ENCODE assay signal across 3 cellular contexts in the genomic region with DNA sequence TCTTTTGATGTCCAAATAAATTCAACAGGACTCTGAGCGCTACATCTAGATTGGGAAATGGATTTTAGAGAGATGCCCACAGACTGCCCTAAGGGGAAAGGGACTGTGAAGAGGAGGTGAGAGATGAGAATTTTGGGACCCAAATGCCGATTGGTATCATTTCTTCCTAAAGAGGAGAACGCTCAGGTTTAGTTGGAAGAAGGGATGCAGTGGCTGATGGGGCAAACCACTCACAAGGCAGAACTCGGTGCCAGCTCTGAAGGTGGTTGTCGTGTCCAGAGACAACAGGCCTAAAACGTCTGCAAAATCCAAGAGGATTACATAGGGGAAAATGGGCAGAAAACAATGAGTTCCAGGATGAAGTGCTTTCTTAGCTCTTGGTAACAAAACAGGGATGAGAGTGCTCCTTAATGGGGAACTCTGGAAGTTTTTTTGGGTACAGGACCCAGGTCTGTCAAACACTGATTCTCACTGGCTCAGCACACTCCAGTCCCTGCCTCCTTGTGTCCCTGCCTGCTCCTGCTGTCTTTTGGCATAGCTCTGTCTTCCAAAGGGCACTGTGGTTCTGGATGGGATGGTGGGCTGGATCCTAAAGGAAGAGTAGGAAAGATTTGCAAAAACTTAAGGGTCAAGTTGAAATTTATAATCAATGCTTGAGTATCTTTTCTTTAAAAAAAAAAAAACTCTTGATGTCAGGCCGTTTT.
TF ChIP-seq lines count a peak whose summit lies in the region.

No MANE protein-coding gene starts in this region.

TF ChIP-seq in GM23338, 12 proteins besides CTCF, POLR2A, EP300 and RAD21:
- TF ChIP-seq POLR2AphosphoS5 (IDR thresholded peaks at IDR 0.05; ENCODE audit: low read depth) = no peak
- no peak for TF ChIP-seq JUNB (IDR thresholded peaks at IDR 0.05; ENCODE audit: unreplicated experiment)
- TF ChIP-seq ZNF114 (CRISPR knock-in tag; IDR thresholded peaks at IDR 0.05) = no peak
- no peak for TF ChIP-seq ZNF331 (CRISPR knock-in tag; IDR thresholded peaks at IDR 0.05; ENCODE audit: low read depth)
- no peak for TF ChIP-seq EZH2phosphoT487 (IDR thresholded peaks at IDR 0.05; ENCODE audit: unreplicated experiment)
- no peak for TF ChIP-seq NANOG (IDR thresholded peaks at IDR 0.05; ENCODE audit: borderline replicate concordance)
- TF ChIP-seq, protein P1, sequence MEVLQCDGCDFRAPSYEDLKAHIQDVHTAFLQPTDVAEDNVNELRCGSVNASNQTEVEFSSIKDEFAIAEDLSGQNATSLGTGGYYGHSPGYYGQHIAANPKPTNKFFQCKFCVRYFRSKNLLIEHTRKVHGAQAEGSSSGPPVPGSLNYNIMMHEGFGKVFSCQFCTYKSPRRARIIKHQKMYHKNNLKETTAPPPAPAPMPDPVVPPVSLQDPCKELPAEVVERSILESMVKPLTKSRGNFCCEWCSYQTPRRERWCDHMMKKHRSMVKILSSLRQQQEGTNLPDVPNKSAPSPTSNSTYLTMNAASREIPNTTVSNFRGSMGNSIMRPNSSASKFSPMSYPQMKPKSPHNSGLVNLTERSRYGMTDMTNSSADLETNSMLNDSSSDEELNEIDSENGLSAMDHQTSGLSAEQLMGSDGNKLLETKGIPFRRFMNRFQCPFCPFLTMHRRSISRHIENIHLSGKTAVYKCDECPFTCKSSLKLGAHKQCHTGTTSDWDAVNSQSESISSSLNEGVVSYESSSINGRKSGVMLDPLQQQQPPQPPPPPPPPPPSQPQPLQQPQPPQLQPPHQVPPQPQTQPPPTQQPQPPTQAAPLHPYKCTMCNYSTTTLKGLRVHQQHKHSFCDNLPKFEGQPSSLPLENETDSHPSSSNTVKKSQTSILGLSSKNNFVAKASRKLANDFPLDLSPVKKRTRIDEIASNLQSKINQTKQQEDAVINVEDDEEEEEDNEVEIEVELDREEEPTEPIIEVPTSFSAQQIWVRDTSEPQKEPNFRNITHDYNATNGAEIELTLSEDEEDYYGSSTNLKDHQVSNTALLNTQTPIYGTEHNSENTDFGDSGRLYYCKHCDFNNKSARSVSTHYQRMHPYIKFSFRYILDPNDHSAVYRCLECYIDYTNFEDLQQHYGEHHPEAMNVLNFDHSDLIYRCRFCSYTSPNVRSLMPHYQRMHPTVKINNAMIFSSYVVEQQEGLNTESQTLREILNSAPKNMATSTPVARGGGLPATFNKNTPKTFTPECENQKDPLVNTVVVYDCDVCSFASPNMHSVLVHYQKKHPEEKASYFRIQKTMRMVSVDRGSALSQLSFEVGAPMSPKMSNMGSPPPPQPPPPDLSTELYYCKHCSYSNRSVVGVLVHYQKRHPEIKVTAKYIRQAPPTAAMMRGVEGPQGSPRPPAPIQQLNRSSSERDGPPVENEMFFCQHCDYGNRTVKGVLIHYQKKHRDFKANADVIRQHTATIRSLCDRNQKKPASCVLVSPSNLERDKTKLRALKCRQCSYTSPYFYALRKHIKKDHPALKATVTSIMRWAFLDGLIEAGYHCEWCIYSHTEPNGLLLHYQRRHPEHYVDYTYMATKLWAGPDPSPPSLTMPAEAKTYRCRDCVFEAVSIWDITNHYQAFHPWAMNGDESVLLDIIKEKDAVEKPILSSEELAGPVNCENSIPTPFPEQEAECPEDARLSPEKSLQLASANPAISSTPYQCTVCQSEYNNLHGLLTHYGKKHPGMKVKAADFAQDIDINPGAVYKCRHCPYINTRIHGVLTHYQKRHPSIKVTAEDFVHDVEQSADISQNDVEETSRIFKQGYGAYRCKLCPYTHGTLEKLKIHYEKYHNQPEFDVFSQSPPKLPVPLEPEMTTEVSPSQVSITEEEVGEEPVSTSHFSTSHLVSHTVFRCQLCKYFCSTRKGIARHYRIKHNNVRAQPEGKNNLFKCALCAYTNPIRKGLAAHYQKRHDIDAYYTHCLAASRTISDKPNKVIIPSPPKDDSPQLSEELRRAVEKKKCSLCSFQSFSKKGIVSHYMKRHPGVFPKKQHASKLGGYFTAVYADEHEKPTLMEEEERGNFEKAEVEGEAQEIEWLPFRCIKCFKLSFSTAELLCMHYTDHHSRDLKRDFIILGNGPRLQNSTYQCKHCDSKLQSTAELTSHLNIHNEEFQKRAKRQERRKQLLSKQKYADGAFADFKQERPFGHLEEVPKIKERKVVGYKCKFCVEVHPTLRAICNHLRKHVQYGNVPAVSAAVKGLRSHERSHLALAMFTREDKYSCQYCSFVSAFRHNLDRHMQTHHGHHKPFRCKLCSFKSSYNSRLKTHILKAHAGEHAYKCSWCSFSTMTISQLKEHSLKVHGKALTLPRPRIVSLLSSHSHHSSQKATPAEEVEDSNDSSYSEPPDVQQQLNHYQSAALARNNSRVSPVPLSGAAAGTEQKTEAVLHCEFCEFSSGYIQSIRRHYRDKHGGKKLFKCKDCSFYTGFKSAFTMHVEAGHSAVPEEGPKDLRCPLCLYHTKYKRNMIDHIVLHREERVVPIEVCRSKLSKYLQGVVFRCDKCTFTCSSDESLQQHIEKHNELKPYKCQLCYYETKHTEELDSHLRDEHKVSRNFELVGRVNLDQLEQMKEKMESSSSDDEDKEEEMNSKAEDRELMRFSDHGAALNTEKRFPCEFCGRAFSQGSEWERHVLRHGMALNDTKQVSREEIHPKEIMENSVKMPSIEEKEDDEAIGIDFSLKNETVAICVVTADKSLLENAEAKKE (CRISPR knock-in tag; IDR thresholded peaks at IDR 0.05) = no peak
TF ChIP-seq in GM23338: peak in this region for 0.

TF ChIP-seq in WTC11, 78 proteins besides CTCF, POLR2A, EP300 and RAD21:
- TF ChIP-seq ESRRA (CRISPR knock-in tag; IDR thresholded peaks at IDR 0.05; ENCODE audit: borderline replicate concordance) = no peak
- TF ChIP-seq, protein P2, sequence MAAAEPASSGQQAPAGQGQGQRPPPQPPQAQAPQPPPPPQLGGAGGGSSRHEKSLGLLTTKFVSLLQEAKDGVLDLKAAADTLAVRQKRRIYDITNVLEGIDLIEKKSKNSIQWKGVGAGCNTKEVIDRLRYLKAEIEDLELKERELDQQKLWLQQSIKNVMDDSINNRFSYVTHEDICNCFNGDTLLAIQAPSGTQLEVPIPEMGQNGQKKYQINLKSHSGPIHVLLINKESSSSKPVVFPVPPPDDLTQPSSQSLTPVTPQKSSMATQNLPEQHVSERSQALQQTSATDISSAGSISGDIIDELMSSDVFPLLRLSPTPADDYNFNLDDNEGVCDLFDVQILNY (CRISPR knock-in tag; IDR thresholded peaks at IDR 0.05) = no peak
- TF ChIP-seq, protein P3, sequence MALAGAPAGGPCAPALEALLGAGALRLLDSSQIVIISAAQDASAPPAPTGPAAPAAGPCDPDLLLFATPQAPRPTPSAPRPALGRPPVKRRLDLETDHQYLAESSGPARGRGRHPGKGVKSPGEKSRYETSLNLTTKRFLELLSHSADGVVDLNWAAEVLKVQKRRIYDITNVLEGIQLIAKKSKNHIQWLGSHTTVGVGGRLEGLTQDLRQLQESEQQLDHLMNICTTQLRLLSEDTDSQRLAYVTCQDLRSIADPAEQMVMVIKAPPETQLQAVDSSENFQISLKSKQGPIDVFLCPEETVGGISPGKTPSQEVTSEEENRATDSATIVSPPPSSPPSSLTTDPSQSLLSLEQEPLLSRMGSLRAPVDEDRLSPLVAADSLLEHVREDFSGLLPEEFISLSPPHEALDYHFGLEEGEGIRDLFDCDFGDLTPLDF (CRISPR knock-in tag; IDR thresholded peaks at IDR 0.05) = no peak
- no peak for TF ChIP-seq ZNF317 (CRISPR knock-in tag; IDR thresholded peaks at IDR 0.05; ENCODE audit: borderline replicate concordance, low read depth)
- no peak for TF ChIP-seq TP53 (CRISPR knock-in tag; IDR thresholded peaks at IDR 0.05)
- no peak for TF ChIP-seq FOXP1 (CRISPR knock-in tag; IDR thresholded peaks at IDR 0.05; ENCODE audit: borderline replicate concordance)
- no peak for TF ChIP-seq FOXJ3 (CRISPR knock-in tag; IDR thresholded peaks at IDR 0.05; ENCODE audit: borderline replicate concordance)
- TF ChIP-seq OVOL2 (CRISPR knock-in tag; IDR thresholded peaks at IDR 0.05; ENCODE audit: borderline replicate concordance) = no peak
- TF ChIP-seq, protein P4, sequence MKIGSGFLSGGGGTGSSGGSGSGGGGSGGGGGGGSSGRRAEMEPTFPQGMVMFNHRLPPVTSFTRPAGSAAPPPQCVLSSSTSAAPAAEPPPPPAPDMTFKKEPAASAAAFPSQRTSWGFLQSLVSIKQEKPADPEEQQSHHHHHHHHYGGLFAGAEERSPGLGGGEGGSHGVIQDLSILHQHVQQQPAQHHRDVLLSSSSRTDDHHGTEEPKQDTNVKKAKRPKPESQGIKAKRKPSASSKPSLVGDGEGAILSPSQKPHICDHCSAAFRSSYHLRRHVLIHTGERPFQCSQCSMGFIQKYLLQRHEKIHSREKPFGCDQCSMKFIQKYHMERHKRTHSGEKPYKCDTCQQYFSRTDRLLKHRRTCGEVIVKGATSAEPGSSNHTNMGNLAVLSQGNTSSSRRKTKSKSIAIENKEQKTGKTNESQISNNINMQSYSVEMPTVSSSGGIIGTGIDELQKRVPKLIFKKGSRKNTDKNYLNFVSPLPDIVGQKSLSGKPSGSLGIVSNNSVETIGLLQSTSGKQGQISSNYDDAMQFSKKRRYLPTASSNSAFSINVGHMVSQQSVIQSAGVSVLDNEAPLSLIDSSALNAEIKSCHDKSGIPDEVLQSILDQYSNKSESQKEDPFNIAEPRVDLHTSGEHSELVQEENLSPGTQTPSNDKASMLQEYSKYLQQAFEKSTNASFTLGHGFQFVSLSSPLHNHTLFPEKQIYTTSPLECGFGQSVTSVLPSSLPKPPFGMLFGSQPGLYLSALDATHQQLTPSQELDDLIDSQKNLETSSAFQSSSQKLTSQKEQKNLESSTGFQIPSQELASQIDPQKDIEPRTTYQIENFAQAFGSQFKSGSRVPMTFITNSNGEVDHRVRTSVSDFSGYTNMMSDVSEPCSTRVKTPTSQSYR (CRISPR knock-in tag; IDR thresholded peaks at IDR 0.05) = no peak
TF ChIP-seq in WTC11: peak in this region for 0.

TF ChIP-seq in endothelial cell of umbilical vein, 7 proteins besides CTCF, POLR2A, EP300 and RAD21:
- TF ChIP-seq FOS (IDR thresholded peaks at IDR 0.05; ENCODE audit: borderline replicate concordance, insufficient read depth, low read length) (no peak), EZH2 (IDR thresholded peaks at IDR 0.05; ENCODE audit: borderline replicate concordance, low read depth, low read length, severe bottlenecking) (no peak), POLR2AphosphoS5 (IDR thresholded peaks at IDR 0.05; ENCODE audit: insufficient read depth, low read depth, low read length) (no peak), GATA2 (IDR thresholded peaks at IDR 0.05; ENCODE audit: insufficient read depth, insufficient read length, low read depth, low read length) (no peak), MYC (IDR thresholded peaks at IDR 0.05; ENCODE audit: low read depth, low read length) (no peak), JUN (IDR thresholded peaks at IDR 0.05; ENCODE audit: borderline replicate concordance, insufficient read depth, insufficient read length, low read depth) (no peak)
- TF ChIP-seq, protein P5, sequence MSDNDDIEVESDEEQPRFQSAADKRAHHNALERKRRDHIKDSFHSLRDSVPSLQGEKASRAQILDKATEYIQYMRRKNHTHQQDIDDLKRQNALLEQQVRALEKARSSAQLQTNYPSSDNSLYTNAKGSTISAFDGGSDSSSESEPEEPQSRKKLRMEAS (IDR thresholded peaks at IDR 0.05; ENCODE audit: insufficient read depth, insufficient read length) = no peak
